8 cellular contexts compared by ENCODE assay signal in the genomic region with DNA sequence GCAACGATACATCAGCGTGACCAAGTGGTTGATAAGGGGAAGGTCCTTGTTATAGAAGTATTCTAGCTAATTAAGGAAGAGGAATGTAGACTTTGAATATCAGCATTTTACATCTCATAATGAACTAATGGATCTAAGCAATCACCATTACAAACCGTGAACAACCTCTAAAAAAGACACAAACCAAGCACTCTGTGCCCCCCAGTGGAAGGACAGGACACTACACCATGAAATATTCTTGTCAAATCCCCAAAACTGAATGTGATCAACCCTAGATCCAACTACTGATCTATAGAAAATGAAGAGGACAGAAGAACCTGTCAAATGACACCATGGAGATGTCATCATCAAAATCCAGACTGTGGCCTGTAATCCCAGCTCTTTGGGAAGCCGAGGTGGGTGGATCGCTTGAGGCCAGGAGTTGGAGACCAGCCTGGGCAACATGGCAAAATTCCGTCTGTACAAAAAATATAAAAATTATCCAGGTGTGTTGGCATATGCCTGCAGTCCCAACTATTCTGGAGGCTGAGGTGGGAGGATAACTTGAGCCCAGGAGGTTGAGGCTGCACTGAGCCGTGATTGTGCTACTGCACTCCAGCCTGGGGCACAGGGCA.
DNase-seq lines count a peak whose midpoint lies in the region; ATAC-seq, FAIRE-seq and TF ChIP-seq lines count a peak whose summit lies in the region.

No MANE protein-coding gene starts in this region.

- POLR2A ChIA-PET in A549 (lab: Yijun Ruan, JAX) (no interaction called here), activated B cell treated with CpG ODN at 0.5 μM for 24 hours (lab: Charles Lee) (no interaction called here)
- POLR2A ChIA-PET in naive thymus-derived CD8-positive, alpha-beta T cell (lab: Charles Lee) = interaction anchor here (1.0 kb wide), 1 partner anchor 90 kb away, joined by 3 read pairs; no protein-coding TSS in a partner anchor

- intact Hi-C loops in activated B cell treated with CpG ODN at 0.5 μM for 24 hours (cut with micrococcal nuclease) = loop anchor here (1.0 to 5.0 kb wide), 5 partner anchors 62 to 290 kb away; no protein-coding TSS in a partner anchor

- 59% methylated on average over 7 of the region's 7 CpGs for WGBS in A549 (ENCODE audit: missing lambda C conversion rate)
- WGBS in upper lobe of left lung, 2 donors = 67 to 81% methylated on average over 7 of the region's 7 CpGs

- TF ChIP-seq POLR2A in A549 (IDR thresholded peaks at IDR 0.05; ENCODE audit: low read length) (no peak), upper lobe of left lung (IDR thresholded peaks at IDR 0.05) (no peak)

- no peak for TF ChIP-seq EP300 in A549 (IDR thresholded peaks at IDR 0.05)
- no peak for TF ChIP-seq EP300 in upper lobe of left lung (IDR thresholded peaks at IDR 0.05)

- no peak overlapping the region for H3K4me2 ChIP-seq in A549

- no peaks in the 10 kb centered on the region for H3K9me3 Mint-ChIP-seq in activated B cell treated with CpG ODN at 0.5 μM for 24 hours
- H3K9me3 Mint-ChIP-seq in naive thymus-derived CD8-positive, alpha-beta T cell = no peaks in the 10 kb centered on the region

- H3K4me1 ChIP-seq in A549 (no peaks in the 10 kb centered on the region), upper lobe of left lung (no peaks in the 10 kb centered on the region)

- FAIRE-seq in A549 (lab: Jason Lieb, UNC) = no peak

- TF ChIP-seq CTCF in A549 (IDR thresholded peaks at IDR 0.05) (peak; percentile 63), GM12864 (IDR thresholded peaks at IDR 0.05; ENCODE audit: low read depth, low read length, missing control alignments) (peak; percentile 77), LNCaP clone FGC (IDR thresholded peaks at IDR 0.05; ENCODE audit: control insufficient read depth, extremely low read depth, insufficient read depth) (peak; percentile 67), activated B cell treated with CpG ODN at 0.5 μM for 24 hours (IDR thresholded peaks at IDR 0.05) (peak; percentile 47), choroid plexus epithelial cell (conservative IDR thresholded peaks at IDR 0.05; ENCODE audit: low read depth, low read length) (peak; percentile 78), upper lobe of left lung (IDR thresholded peaks at IDR 0.05) (peak in 5 of 6 experiments; percentile 35 to 74 (median 58))

- H3K27me3 Mint-ChIP-seq in activated B cell treated with CpG ODN at 0.5 μM for 24 hours = peaks cover 2% of the 10 kb centered on the region
- H3K27me3 Mint-ChIP-seq in naive thymus-derived CD8-positive, alpha-beta T cell = peaks cover 0 to 1% (median 0%) of the 10 kb centered on the region in 5 donors

- TF ChIP-seq RAD21 in A549 (conservative IDR thresholded peaks at IDR 0.05 in 1 of 2, IDR thresholded peaks at IDR 0.05 in 1 of 2) = peak; percentile 73 to 82

- H3K36me3 Mint-ChIP-seq in activated B cell treated with CpG ODN at 0.5 μM for 24 hours (ENCODE audit: low read depth) = no peaks in the 10 kb centered on the region
- H3K36me3 Mint-ChIP-seq in naive thymus-derived CD8-positive, alpha-beta T cell = no peaks in the 10 kb centered on the region

- CTCF ChIA-PET in A549 (lab: Yijun Ruan, JAX) (interaction anchor here (0.5 to 4.7 kb wide), 21 partner anchors 9 to 290 kb away, joined by 3 to 32 read pairs (median 4); no protein-coding TSS in a partner anchor), activated B cell treated with CpG ODN at 0.5 μM for 24 hours (lab: Charles Lee) (interaction anchor here (0.8 to 4.7 kb wide), 17 partner anchors 9 to 704 kb away, joined by 3 to 51 read pairs (median 5); no protein-coding TSS in a partner anchor)

- H3K27ac Mint-ChIP-seq in activated B cell treated with CpG ODN at 0.5 μM for 24 hours = no peak overlapping the region
- peak overlapping the region in 4 of 10 donors; percentile 9 to 57 (median 50) for H3K27ac Mint-ChIP-seq in naive thymus-derived CD8-positive, alpha-beta T cell

- no peaks in the 10 kb centered on the region for H3K36me3 ChIP-seq in upper lobe of left lung

- H3K27me3 ChIP-seq in upper lobe of left lung = no peaks in the 10 kb centered on the region

- H3K4me3 ChIP-seq in A549 = no peak overlapping the region
- H3K4me3 ChIP-seq in GM12864 (ENCODE audit: low read depth, low read length) = no peak overlapping the region
- no peak overlapping the region for H3K4me3 ChIP-seq in LNCaP clone FGC (ENCODE audit: low read depth, low read length)
- H3K4me3 ChIP-seq in choroid plexus epithelial cell (ENCODE audit: low read depth, low read length) = no peak overlapping the region
- H3K4me3 ChIP-seq in upper lobe of left lung = no peak overlapping the region

- H3K9me3 ChIP-seq in A549 (no peaks in the 10 kb centered on the region), upper lobe of left lung (no peaks in the 10 kb centered on the region)

- H3K4me1 Mint-ChIP-seq in activated B cell treated with CpG ODN at 0.5 μM for 24 hours = peaks cover 36% of the 10 kb centered on the region
- peaks cover 5 to 23% (median 14%) of the 10 kb centered on the region in 4 donors for H3K4me1 Mint-ChIP-seq in naive thymus-derived CD8-positive, alpha-beta T cell

- H3K27ac ChIP-seq in A549 (no peak overlapping the region), upper lobe of left lung (no peak overlapping the region)

- H3K4me3 Mint-ChIP-seq in activated B cell treated with CpG ODN at 0.5 μM for 24 hours = no peak overlapping the region
- H3K4me3 Mint-ChIP-seq in naive thymus-derived CD8-positive, alpha-beta T cell = no peak overlapping the region

- DNase-seq in A549 (ENCODE audit: low read depth in 1 of 2, low spot score in 1 of 2) (peak; percentile 45 to 53), GM12864 (ENCODE audit: low read depth) (peak; percentile 34), LNCaP clone FGC (ENCODE audit: low read depth) (no peak), activated B cell treated with CpG ODN at 0.5 μM for 24 hours (no peak), choroid plexus epithelial cell (ENCODE audit: low read depth) (peak; percentile 78), upper lobe of left lung (no peak)
- peak; percentile 18 to 80 (median 58) for DNase-seq in naive thymus-derived CD8-positive, alpha-beta T cell

- ATAC-seq in A549 (peak in 1 of 2 experiments; percentile 69; a peak in 2 of 6 replicates), activated B cell treated with CpG ODN at 0.5 μM for 24 hours (ENCODE audit: low read depth) (peak; percentile 84), upper lobe of left lung (ENCODE audit: low FRiP score in 2 of 2) (peak in 1 of 2 donors; percentile 60), GM21423 (IDR thresholded peaks at IDR 0.05; ENCODE audit: unreplicated experiment) (no peak)
- ATAC-seq in naive thymus-derived CD8-positive, alpha-beta T cell = peak; percentile 60 to 64

TF ChIP-seq in A549, 52 proteins besides CTCF, POLR2A, EP300 and RAD21:
- TF ChIP-seq SMC3 (IDR thresholded peaks at IDR 0.05) (peak; percentile 82), MYC (IDR thresholded peaks at IDR 0.05; ENCODE audit: borderline replicate concordance, low read length) (no peak)

Comparison
In these comparisons a context has a peak if more than half of its experiments do, and no peak if none do; other contexts are left out.
1. DNase-seq: peak in A549 (2 of 2), GM12864 (single experiment), choroid plexus epithelial cell (single experiment) and naive thymus-derived CD8-positive, alpha-beta T cell (10 of 10); none in LNCaP clone FGC (single experiment), activated B cell treated with CpG ODN at 0.5 μM for 24 hours (single experiment) and upper lobe of left lung (0 of 2).
2. Peak in every context shown above with its lines, with median percentiles within 50 percentile points of each other: CTCF ChIP-seq.